In the genomic region with DNA sequence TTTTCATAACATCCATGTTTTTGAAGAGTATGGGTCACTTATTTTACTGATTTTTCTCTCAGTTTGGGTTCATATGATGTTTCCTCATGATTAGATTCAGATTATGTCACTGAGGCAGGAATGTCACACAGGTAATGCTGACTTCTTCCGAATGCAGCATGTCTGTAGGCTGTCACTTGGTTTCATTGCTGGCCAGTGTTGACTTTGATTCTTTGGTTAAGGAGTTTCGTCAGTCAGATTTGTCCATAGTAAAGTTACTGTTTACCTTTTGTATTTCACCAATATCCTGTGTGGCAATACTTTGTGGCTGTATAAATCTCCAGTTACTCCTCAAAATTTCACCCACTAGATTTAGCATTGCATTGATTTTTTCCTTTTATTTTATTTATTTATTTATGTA, we compare ENCODE assay signal across 9 cellular contexts.
"Had no signal": no experiment of that assay in that cellular context is flagged by ENCODE, and none has a peak within 500 bp of the region (broad histone marks: within the 10 kb centered on the region; RNA-seq: fewer than 3 reads in every experiment).

No MANE protein-coding gene starts in this region.

- H3K4me2 ChIP-seq: GM23338 had no signal

- ATAC-seq: GM23338, K562 had no signal

- H3K4me3 ChIP-seq: GM23338, K562 had no signal

- FAIRE-seq: H1, H54, K562 had no signal

- H3K4me3 Mint-ChIP-seq: GM23338, H9 had no signal

- H3K27ac Mint-ChIP-seq: GM23338, H9 had no signal

- H3K27ac ChIP-seq: HL-60 had no signal

- H2AFZ ChIP-seq: GM23338 had no signal

- DNase-seq: H9, HCEC 1CT, IMR-90, KG1 had no signal
